Comparison of ENCODE assay signal across 27 cellular contexts in the genomic region with DNA sequence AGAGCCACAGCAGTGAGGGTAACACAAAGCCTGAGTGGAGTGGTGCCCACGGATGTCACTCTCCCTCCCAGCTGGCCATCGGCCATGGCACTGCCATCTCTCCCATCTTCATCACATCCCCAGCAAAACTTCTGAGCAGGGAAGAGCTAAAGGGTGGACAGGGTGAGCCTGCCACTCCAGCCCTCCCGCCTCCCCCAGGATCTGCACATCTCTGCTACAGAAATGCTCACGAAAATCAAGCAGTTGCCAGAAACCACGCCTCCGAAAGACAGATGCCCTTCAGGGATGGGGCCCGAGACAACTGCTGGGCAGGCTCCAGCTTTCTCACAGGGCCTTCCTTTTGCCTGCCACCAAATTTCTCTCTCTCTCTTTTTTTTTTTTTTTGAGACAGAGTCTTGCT. TPM values are rescaled to one million over a fixed set of nuclear protein-coding genes. Genes with fewer than 3 reads are reported as not detected.
DNase-seq lines count a peak whose midpoint lies in the region; ATAC-seq lines count a peak whose summit lies in the region.
"Had no signal": no experiment of that assay in that cellular context is flagged by ENCODE, and none has a peak within 500 bp of the region (broad histone marks: within the 10 kb centered on the region; RNA-seq: fewer than 3 reads in every experiment).

No MANE protein-coding gene starts in this region.

- H4K20me1 ChIP-seq in BLaER1, result peaks cover 40% of the 10 kb centered on the region

- H3K27ac ChIP-seq in BLaER1, result no peak overlapping the region
- H3K27ac ChIP-seq: 22Rv1 had no signal

- no peak overlapping the region for H3K9ac ChIP-seq in BLaER1
- H3K9ac ChIP-seq: SK-N-SH had no signal

- H3K4me2 ChIP-seq in BLaER1, result 0 out of 2 replicates have a peak overlapping the region, but pooled peaks have one; percentile 67
- H3K4me2 ChIP-seq: SK-N-SH had no signal

- no peak for ATAC-seq in HG03457 (IDR thresholded peaks at IDR 0.05; ENCODE audit: unreplicated experiment)
- ATAC-seq: Panc1 had no signal

- peaks cover 30% of the 10 kb centered on the region for H3K4me1 ChIP-seq in BLaER1

- DNase-seq in DMS 273 (lab: John Stamatoyannopoulos, UW; ENCODE audit: unreplicated experiment), result peak; percentile 72
- DNase-seq in DMS 273 treated with DMSO at 0.1 percent for 48 hours (lab: John Stamatoyannopoulos, UW), result no peak
- DNase-seq in NCI-H446 treated with DMSO at 0.1 percent for 48 hours (lab: John Stamatoyannopoulos, UW), result peak; percentile 84
- peak; percentile 81 for DNase-seq in cerebellum (ENCODE audit: low spot score)
- no peak for DNase-seq in activated gamma-delta T cell treated with Interleukin-2 at 50 U/mL for 16 hours
- no peak for DNase-seq in NCI-H69 (lab: John Stamatoyannopoulos, UW)
- DNase-seq: Calu3, GOT3, HCEC 1CT, IMR-90, KG1, MG63, NCI-H1048, NCI-H1417, NCI-H187, NCI-H2081 treated with DMSO at 0.1 percent for 48 hours, NCI-H526 treated with DMSO at 0.1 percent for 48 hours, SIG-M5, SK-N-SH, SW 1271 had no signal

- H3K9me3 ChIP-seq in BLaER1, result no peaks in the 10 kb centered on the region
- H3K9me3 ChIP-seq: MG63, SK-N-SH had no signal

- H3K4me3 ChIP-seq in BLaER1, result no peak overlapping the region
- H3K4me3 ChIP-seq: MG63 had no signal

- H3K27me3 ChIP-seq in BLaER1, result peaks cover 96% of the 10 kb centered on the region

- no peaks in the 10 kb centered on the region for H3K36me3 ChIP-seq in BLaER1
- H3K36me3 ChIP-seq: MG63 had no signal

RNA-seq across cellular contexts. Expression of a gene that starts 3.6 kb away (rescaled TPM):
- 8.1 TPM for total RNA-seq in cerebellum
- total RNA-seq: B cell, Calu3, Daoy, IMR-90 had no signal

RNA-seq across cellular contexts. Expression of a gene that starts 16.7 kb away (rescaled TPM):
- 2.3 TPM for total RNA-seq in cerebellum

RNA-seq across cellular contexts. Expression of a gene that starts 37.3 kb away (rescaled TPM):
- total RNA-seq in cerebellum, result 2.7 TPM
- total RNA-seq: B cell, Calu3, Daoy, IMR-90, OCI-LY7 had no signal

Comparison
In these comparisons a context has a peak if more than half of its experiments do, and no peak if none do; other contexts are left out.
1. DNase-seq: peak in DMS 273 (single experiment), NCI-H446 treated with DMSO at 0.1 percent for 48 hours (single experiment) and cerebellum (single experiment); none in DMS 273 treated with DMSO at 0.1 percent for 48 hours (single experiment), activated gamma-delta T cell treated with Interleukin-2 at 50 U/mL for 16 hours (single experiment) and NCI-H69 (single experiment).